ENCODE assay signal across 8 cellular contexts in genomic region chr2:227163998-227164744, GRCh38. TPM values are rescaled to one million over a fixed set of nuclear protein-coding genes. Genes with fewer than 3 reads are reported as not detected.
A peak's percentile ranks its signal among the peaks of the same experiment; 100 is the strongest.
DNase-seq lines count a peak whose midpoint lies in the region; ATAC-seq and TF ChIP-seq lines count a peak whose summit lies in the region.

COL4A3 (plus strand) TSS chr2:227164624; CDS start chr2:227164727, 103 bp downstream.
COL4A4 (minus strand) TSS chr2:227164205; CDS start chr2:227147483, 16,722 bp downstream.

- H3K27me3 ChIP-seq in endocrine pancreas (ENCODE audit: control insufficient read depth, insufficient read depth, low read length) (no peaks in the 10 kb centered on the region), muscle layer of colon (ENCODE audit: control insufficient read depth in 1 of 2, insufficient read depth in 2 of 2, low read length in 2 of 2) (peaks cover 11 to 32% of the 10 kb centered on the region in 2 donors)

- peak within 1 kb of the TSS; percentile 72 for H2AFZ ChIP-seq in OCI-LY7 (ENCODE audit: low read length)

- H3K4me3 ChIP-seq in OCI-LY7 (ENCODE audit: low read depth, low read length, poor library complexity, severe bottlenecking) (peak within 1 kb of the TSS; percentile 64), endocrine pancreas (ENCODE audit: control insufficient read depth, insufficient read depth, low read length) (peak within 1 kb of the TSS; percentile 66), muscle layer of colon (ENCODE audit: low read depth in 1 of 2, low read length in 2 of 2) (peak within 1 kb of the TSS; percentile 10 to 32)

- no TSS peak for BruUV-seq in OCI-LY7 (replicated peaks; lab: Mats Ljungman, UMichigan)

- H3K36me3 ChIP-seq in OCI-LY7 (ENCODE audit: insufficient read depth, low read length) (no peaks in the 10 kb centered on the region), endocrine pancreas (ENCODE audit: control insufficient read depth, insufficient read depth, low read length) (no peaks in the 10 kb centered on the region), muscle layer of colon (ENCODE audit: insufficient read depth, low read length) (no peaks in the 10 kb centered on the region)

- no peaks in the 10 kb centered on the region for H3K9me3 ChIP-seq in OCI-LY7 (ENCODE audit: low read length)
- H3K9me3 ChIP-seq in endocrine pancreas (ENCODE audit: control insufficient read depth, low read length) = no peaks in the 10 kb centered on the region
- no peaks in the 10 kb centered on the region for H3K9me3 ChIP-seq in muscle layer of colon (ENCODE audit: low read length)

- peak within 1 kb of the TSS; percentile 26 for H3K9ac ChIP-seq in endocrine pancreas (ENCODE audit: control insufficient read depth, insufficient read depth, low read length)
- no peak within 1 kb of the TSS for H3K9ac ChIP-seq in muscle layer of colon (ENCODE audit: low read length)

- DNase-seq in OCI-LY7 (ENCODE audit: low spot score) (no peak), HPDE6-E6E7 (ENCODE audit: extremely low spot score) (no peak), NOMO-1 treated with DMSO at 0.1 percent for 48 hours (lab: John Stamatoyannopoulos, UW; ENCODE audit: unreplicated experiment) (no peak)

- CTCF ChIA-PET in OCI-LY7 (lab: Charles Lee; ENCODE audit: unreplicated experiment) = no interaction called here

- no peaks in the 10 kb centered on the region for H3K9me2 ChIP-seq in OCI-LY7 (ENCODE audit: insufficient read depth, low read length)

- POLR2A ChIA-PET in OCI-LY7 (lab: Charles Lee) = interaction anchor here (0.7 to 0.9 kb wide), 2 partner anchors 9 kb away, joined by 3 read pairs; no protein-coding TSS in a partner anchor

- no peak for TF ChIP-seq CTCF in C4-2B (conservative IDR thresholded peaks at IDR 0.05)
- TF ChIP-seq CTCF in OCI-LY7 (conservative IDR thresholded peaks at IDR 0.05; ENCODE audit: low read length) = no peak

- H3K4me2 ChIP-seq in OCI-LY7 (ENCODE audit: low read length) = peak within 1 kb of the TSS; percentile 78

- H3K4me1 ChIP-seq in OCI-LY7 (ENCODE audit: insufficient read depth, low read length, poor library complexity, severe bottlenecking) = peaks cover 11% of the 10 kb centered on the region
- peaks cover 5% of the 10 kb centered on the region for H3K4me1 ChIP-seq in endocrine pancreas (ENCODE audit: control insufficient read depth, insufficient read depth, low read length)
- H3K4me1 ChIP-seq in muscle layer of colon (ENCODE audit: insufficient read depth, low read length) = peaks cover 4% of the 10 kb centered on the region

- no peaks in the 10 kb centered on the region for H3K79me2 ChIP-seq in OCI-LY7 (ENCODE audit: insufficient read depth, low read depth, low read length)

- H3K27ac ChIP-seq in C4-2B = peak within 1 kb of the TSS; percentile 36; the same call in 1 of the 2 replicates
- H3K27ac ChIP-seq in OCI-LY7 (ENCODE audit: low read depth, low read length, poor library complexity, severe bottlenecking) = no peak within 1 kb of the TSS
- no peak within 1 kb of the TSS for H3K27ac ChIP-seq in muscle layer of colon (ENCODE audit: low read depth, low read length)

- no peaks in the 10 kb centered on the region for H4K20me1 ChIP-seq in OCI-LY7 (ENCODE audit: insufficient read depth, low read length)

- intact Hi-C loops in OCI-LY7 (cut with micrococcal nuclease; ENCODE audit: unreplicated experiment) = loop anchor here (10.0 kb wide), 1 partner anchor 161 kb away; the partner anchor contains the start of gene MFF

- peak; percentile 9 for TF ChIP-seq POLR2A in GM18526 (IDR thresholded peaks at IDR 0.05; ENCODE audit: extremely low read depth, insufficient read length)

- peak; percentile 60 for ATAC-seq in HG02943 (IDR thresholded peaks at IDR 0.05; ENCODE audit: low read depth, unreplicated experiment)

RNA-seq across cellular contexts. Expression of gene COL4A3, which starts in this region (rescaled TPM):
- total RNA-seq in OCI-LY7 (2014; rRNA removed; shearing (Covaris generic)) = 0.05 and 0.06 TPM in 2 replicates
- 7.2 and 10.9 TPM in 2 replicates for total RNA-seq in OCI-LY7 (2022)

RNA-seq across cellular contexts. Expression of gene COL4A4, which starts in this region (rescaled TPM):
- total RNA-seq in OCI-LY7 (2014; rRNA removed; shearing (Covaris generic)) = 0.10 and 0.16 TPM in 2 replicates
- 5.5 and 7.0 TPM in 2 replicates for total RNA-seq in OCI-LY7 (2022)
